ENCODE assay signal across 1 cellular context in the genomic region with DNA sequence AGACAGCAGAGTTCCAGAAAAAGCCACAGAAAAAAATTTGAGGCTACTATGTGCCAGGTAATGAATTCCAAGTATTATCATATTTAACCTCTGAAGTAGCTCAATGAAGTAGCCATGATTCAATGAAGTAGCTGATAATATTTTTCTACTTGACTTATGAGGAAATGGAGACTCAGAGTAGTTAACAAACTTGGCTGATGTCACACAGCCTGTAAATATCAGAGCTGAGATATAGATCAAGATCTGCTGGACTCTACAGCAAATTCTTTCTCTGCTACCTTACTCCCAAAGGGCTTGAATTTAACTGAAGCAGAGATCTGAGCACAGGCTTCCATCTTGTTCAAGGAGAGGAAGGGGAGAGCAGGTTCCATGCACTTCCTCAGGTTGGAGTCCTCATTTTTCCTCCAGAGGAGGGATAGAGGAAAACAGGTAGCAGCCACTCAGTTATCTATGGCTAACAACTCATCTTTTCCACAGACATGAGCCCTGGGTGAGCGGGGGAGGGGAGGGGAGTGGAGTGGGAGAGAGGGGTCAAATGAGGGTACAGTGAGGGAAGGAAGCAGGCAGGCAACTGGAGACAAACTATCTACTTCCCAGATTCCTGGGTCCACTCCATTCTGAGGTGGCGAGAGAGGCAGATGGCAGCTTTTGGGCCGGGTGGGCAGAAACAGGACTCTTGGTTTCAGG.
TF ChIP-seq lines count a peak whose summit lies in the region.

No MANE protein-coding gene starts in this region.

TF ChIP-seq in GM23338, 12 proteins besides CTCF, POLR2A, EP300 and RAD21 (continued from another document):
- TF ChIP-seq, protein P1, sequence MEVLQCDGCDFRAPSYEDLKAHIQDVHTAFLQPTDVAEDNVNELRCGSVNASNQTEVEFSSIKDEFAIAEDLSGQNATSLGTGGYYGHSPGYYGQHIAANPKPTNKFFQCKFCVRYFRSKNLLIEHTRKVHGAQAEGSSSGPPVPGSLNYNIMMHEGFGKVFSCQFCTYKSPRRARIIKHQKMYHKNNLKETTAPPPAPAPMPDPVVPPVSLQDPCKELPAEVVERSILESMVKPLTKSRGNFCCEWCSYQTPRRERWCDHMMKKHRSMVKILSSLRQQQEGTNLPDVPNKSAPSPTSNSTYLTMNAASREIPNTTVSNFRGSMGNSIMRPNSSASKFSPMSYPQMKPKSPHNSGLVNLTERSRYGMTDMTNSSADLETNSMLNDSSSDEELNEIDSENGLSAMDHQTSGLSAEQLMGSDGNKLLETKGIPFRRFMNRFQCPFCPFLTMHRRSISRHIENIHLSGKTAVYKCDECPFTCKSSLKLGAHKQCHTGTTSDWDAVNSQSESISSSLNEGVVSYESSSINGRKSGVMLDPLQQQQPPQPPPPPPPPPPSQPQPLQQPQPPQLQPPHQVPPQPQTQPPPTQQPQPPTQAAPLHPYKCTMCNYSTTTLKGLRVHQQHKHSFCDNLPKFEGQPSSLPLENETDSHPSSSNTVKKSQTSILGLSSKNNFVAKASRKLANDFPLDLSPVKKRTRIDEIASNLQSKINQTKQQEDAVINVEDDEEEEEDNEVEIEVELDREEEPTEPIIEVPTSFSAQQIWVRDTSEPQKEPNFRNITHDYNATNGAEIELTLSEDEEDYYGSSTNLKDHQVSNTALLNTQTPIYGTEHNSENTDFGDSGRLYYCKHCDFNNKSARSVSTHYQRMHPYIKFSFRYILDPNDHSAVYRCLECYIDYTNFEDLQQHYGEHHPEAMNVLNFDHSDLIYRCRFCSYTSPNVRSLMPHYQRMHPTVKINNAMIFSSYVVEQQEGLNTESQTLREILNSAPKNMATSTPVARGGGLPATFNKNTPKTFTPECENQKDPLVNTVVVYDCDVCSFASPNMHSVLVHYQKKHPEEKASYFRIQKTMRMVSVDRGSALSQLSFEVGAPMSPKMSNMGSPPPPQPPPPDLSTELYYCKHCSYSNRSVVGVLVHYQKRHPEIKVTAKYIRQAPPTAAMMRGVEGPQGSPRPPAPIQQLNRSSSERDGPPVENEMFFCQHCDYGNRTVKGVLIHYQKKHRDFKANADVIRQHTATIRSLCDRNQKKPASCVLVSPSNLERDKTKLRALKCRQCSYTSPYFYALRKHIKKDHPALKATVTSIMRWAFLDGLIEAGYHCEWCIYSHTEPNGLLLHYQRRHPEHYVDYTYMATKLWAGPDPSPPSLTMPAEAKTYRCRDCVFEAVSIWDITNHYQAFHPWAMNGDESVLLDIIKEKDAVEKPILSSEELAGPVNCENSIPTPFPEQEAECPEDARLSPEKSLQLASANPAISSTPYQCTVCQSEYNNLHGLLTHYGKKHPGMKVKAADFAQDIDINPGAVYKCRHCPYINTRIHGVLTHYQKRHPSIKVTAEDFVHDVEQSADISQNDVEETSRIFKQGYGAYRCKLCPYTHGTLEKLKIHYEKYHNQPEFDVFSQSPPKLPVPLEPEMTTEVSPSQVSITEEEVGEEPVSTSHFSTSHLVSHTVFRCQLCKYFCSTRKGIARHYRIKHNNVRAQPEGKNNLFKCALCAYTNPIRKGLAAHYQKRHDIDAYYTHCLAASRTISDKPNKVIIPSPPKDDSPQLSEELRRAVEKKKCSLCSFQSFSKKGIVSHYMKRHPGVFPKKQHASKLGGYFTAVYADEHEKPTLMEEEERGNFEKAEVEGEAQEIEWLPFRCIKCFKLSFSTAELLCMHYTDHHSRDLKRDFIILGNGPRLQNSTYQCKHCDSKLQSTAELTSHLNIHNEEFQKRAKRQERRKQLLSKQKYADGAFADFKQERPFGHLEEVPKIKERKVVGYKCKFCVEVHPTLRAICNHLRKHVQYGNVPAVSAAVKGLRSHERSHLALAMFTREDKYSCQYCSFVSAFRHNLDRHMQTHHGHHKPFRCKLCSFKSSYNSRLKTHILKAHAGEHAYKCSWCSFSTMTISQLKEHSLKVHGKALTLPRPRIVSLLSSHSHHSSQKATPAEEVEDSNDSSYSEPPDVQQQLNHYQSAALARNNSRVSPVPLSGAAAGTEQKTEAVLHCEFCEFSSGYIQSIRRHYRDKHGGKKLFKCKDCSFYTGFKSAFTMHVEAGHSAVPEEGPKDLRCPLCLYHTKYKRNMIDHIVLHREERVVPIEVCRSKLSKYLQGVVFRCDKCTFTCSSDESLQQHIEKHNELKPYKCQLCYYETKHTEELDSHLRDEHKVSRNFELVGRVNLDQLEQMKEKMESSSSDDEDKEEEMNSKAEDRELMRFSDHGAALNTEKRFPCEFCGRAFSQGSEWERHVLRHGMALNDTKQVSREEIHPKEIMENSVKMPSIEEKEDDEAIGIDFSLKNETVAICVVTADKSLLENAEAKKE (CRISPR knock-in tag; IDR thresholded peaks at IDR 0.05) = no peak
- TF ChIP-seq REST (IDR thresholded peaks at IDR 0.05; ENCODE audit: unreplicated experiment) = no peak
TF ChIP-seq in GM23338: peak in this region for 0.
